Comparison of ENCODE assay signal across 9 cellular contexts in the genomic region with DNA sequence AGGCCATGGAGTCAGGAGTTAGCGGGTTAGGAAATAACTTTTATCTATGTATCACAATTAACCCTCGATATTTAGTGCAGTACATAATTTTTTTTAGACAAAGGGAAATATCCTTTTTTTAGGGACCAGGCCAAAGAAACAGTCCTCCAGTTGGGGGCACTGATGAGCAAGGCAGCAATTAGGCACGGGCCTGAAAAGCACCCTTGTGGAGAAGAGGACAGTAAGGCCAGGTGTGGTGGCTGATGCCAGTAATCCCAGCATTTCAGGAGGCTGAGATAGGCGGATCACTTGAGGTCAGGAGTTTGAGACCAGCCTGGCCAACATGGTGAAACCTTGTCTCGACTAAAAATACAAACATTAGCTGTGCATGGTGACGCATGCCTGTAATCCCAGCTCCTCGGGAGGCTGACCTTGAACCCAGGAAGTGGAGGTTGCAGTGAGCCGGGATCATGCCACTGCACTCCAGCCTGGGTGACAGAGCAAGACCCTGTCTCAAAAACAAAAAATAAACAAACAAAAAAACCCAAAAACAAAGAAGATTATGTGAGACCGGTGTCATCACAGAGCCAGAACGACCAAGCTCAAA.
A peak's percentile ranks its signal among the peaks of the same experiment; 100 is the strongest.
DNase-seq lines count a peak whose midpoint lies in the region; ATAC-seq and TF ChIP-seq lines count a peak whose summit lies in the region.
"Had no signal": no experiment of that assay in that cellular context is flagged by ENCODE, and none has a peak within 500 bp of the region (broad histone marks: within the 10 kb centered on the region; RNA-seq: fewer than 3 reads in every experiment).

No MANE protein-coding gene starts in this region.

- intact Hi-C loops in Right ventricle myocardium inferior (cut with DNase I), result loop anchor here (5.0 kb wide), 2 partner anchors 37 to 43 kb away; no protein-coding TSS in a partner anchor

- TF ChIP-seq CTCF in MM.1S (IDR thresholded peaks at IDR 0.05; ENCODE audit: low read length), result peak; percentile 67

- H3K27me3 Mint-ChIP-seq in activated naive CD4-positive, alpha-beta T cell treated with anti-CD3 and anti-CD28 coated beads, Interleukin-2, amount 50 U/mL, for 24 hours, result no peaks in the 10 kb centered on the region
- no peaks in the 10 kb centered on the region for H3K27me3 Mint-ChIP-seq in effector memory CD8-positive, alpha-beta T cell

- no peaks in the 10 kb centered on the region for H3K9me3 ChIP-seq in MM.1S (replicated peaks; ENCODE audit: insufficient read depth, low read length)

- no peak for DNase-seq in activated naive CD4-positive, alpha-beta T cell treated with anti-CD3 and anti-CD28 coated beads, Interleukin-2, amount 50 U/mL, for 16 hours
- peak; percentile 44 for DNase-seq in MM.1S
- no peak for DNase-seq in effector memory CD8-positive, alpha-beta T cell
- DNase-seq in stimulated activated effector memory CD8-positive, alpha-beta T cell treated with anti-CD3 and anti-CD28 coated beads, Interleukin-12 subunit alpha, Interleukin-12 subunit beta, amount 100 ng/mL, for 72 hours (ENCODE audit: low spot score in 2 of 2), result no peak
- DNase-seq in NCI-H510A (lab: John Stamatoyannopoulos, UW), result no peak
- no peak for DNase-seq in Right ventricle myocardium inferior (ENCODE audit: missing footprints)
- DNase-seq: amygdala had no signal

- H2AFZ ChIP-seq in MM.1S (ENCODE audit: low read length), result no peak overlapping the region

- H3K27ac ChIP-seq in MM.1S (ENCODE audit: low read length), result no peak overlapping the region

- H3K9me2 ChIP-seq in MM.1S (replicated peaks; ENCODE audit: insufficient read depth, low read length), result no peaks in the 10 kb centered on the region

- H3K9me3 Mint-ChIP-seq in activated naive CD4-positive, alpha-beta T cell treated with anti-CD3 and anti-CD28 coated beads, Interleukin-2, amount 50 U/mL, for 24 hours, result peaks cover 5% of the 10 kb centered on the region
- H3K9me3 Mint-ChIP-seq in effector memory CD8-positive, alpha-beta T cell, result peaks cover 0 to 9% of the 10 kb centered on the region in 2 donors
- H3K9me3 Mint-ChIP-seq in stimulated activated effector memory CD8-positive, alpha-beta T cell treated with anti-CD3 and anti-CD28 coated beads, Interleukin-12 subunit alpha, Interleukin-12 subunit beta, amount 100 ng/mL, for 72 hours, result peaks cover 10% of the 10 kb centered on the region

- peaks cover 20% of the 10 kb centered on the region for H3K4me1 Mint-ChIP-seq in activated naive CD4-positive, alpha-beta T cell treated with anti-CD3 and anti-CD28 coated beads, Interleukin-2, amount 50 U/mL, for 24 hours
- peaks cover 9 to 30% of the 10 kb centered on the region in 2 donors for H3K4me1 Mint-ChIP-seq in effector memory CD8-positive, alpha-beta T cell (ENCODE audit: low read depth in 2 of 2)
- H3K4me1 Mint-ChIP-seq in stimulated activated effector memory CD8-positive, alpha-beta T cell treated with anti-CD3 and anti-CD28 coated beads, Interleukin-12 subunit alpha, Interleukin-12 subunit beta, amount 100 ng/mL, for 72 hours, result peaks cover 20% of the 10 kb centered on the region

- no peaks in the 10 kb centered on the region for H3K4me1 ChIP-seq in MM.1S (ENCODE audit: low read length)

- H3K9ac ChIP-seq in MM.1S (ENCODE audit: low read length), result no peak overlapping the region

- ATAC-seq in effector memory CD8-positive, alpha-beta T cell (replicated peaks), result no peak
- no peak for ATAC-seq in stimulated activated effector memory CD8-positive, alpha-beta T cell treated with anti-CD3 and anti-CD28 coated beads, Interleukin-12 subunit alpha, Interleukin-12 subunit beta, amount 100 ng/mL, for 72 hours
- ATAC-seq in Right ventricle myocardium inferior, result no peak
- ATAC-seq in GM19328 (IDR thresholded peaks at IDR 0.05; ENCODE audit: unreplicated experiment), result no peak

- peaks cover 21% of the 10 kb centered on the region for H3K36me3 Mint-ChIP-seq in activated naive CD4-positive, alpha-beta T cell treated with anti-CD3 and anti-CD28 coated beads, Interleukin-2, amount 50 U/mL, for 24 hours
- peaks cover 16% of the 10 kb centered on the region for H3K36me3 Mint-ChIP-seq in effector memory CD8-positive, alpha-beta T cell (ENCODE audit: insufficient read depth)
- H3K36me3 Mint-ChIP-seq in stimulated activated effector memory CD8-positive, alpha-beta T cell treated with anti-CD3 and anti-CD28 coated beads, Interleukin-12 subunit alpha, Interleukin-12 subunit beta, amount 100 ng/mL, for 72 hours, result peaks cover 18% of the 10 kb centered on the region

- no peak overlapping the region for H3K4me3 ChIP-seq in MM.1S (ENCODE audit: low read length)

- no peaks in the 10 kb centered on the region for H3F3A ChIP-seq in MM.1S (ENCODE audit: insufficient read depth, low read length)

- H3K27ac Mint-ChIP-seq in activated naive CD4-positive, alpha-beta T cell treated with anti-CD3 and anti-CD28 coated beads, Interleukin-2, amount 50 U/mL, for 24 hours, result peak overlapping the region; percentile 53
- H3K27ac Mint-ChIP-seq in effector memory CD8-positive, alpha-beta T cell, result peak overlapping the region; percentile 11 to 84
- peak overlapping the region; percentile 81 for H3K27ac Mint-ChIP-seq in stimulated activated effector memory CD8-positive, alpha-beta T cell treated with anti-CD3 and anti-CD28 coated beads, Interleukin-12 subunit alpha, Interleukin-12 subunit beta, amount 100 ng/mL, for 72 hours

- H3K4me2 ChIP-seq in MM.1S (ENCODE audit: low read depth, low read length), result no peak overlapping the region

- no peaks in the 10 kb centered on the region for H3K27me3 ChIP-seq in MM.1S (replicated peaks; ENCODE audit: insufficient read depth, low read length)

- H4K20me1 ChIP-seq in MM.1S (ENCODE audit: insufficient read depth, low read length), result no peaks in the 10 kb centered on the region

- no peaks in the 10 kb centered on the region for H3K36me3 ChIP-seq in MM.1S (replicated peaks; ENCODE audit: insufficient read depth, low read length)

- no peak overlapping the region for H3K4me3 Mint-ChIP-seq in activated naive CD4-positive, alpha-beta T cell treated with anti-CD3 and anti-CD28 coated beads, Interleukin-2, amount 50 U/mL, for 24 hours
- H3K4me3 Mint-ChIP-seq in effector memory CD8-positive, alpha-beta T cell, result no peak overlapping the region
- H3K4me3 Mint-ChIP-seq in stimulated activated effector memory CD8-positive, alpha-beta T cell treated with anti-CD3 and anti-CD28 coated beads, Interleukin-12 subunit alpha, Interleukin-12 subunit beta, amount 100 ng/mL, for 72 hours, result no peak overlapping the region

- H3K79me2 ChIP-seq in MM.1S (ENCODE audit: low read length), result no peaks in the 10 kb centered on the region
